Comparison of ENCODE assay signal across 30 cellular contexts in genomic region chr11:792535-792821, GRCh38. TPM values are rescaled to one million over a fixed set of nuclear protein-coding genes. Genes with fewer than 3 reads are reported as not detected.
"Had no signal": no experiment of that assay in that cellular context is flagged by ENCODE, and none has a peak within 500 bp of the region (broad histone marks: within the 10 kb centered on the region; RNA-seq: fewer than 3 reads in every experiment).

No MANE protein-coding gene starts in this region.

- ATAC-seq: left cardiac atrium; left colon; left lung; left ventricle myocardium superior; lower lobe of right lung; mucosa of descending colon; naive thymus-derived CD4-positive, alpha-beta T cell; naive thymus-derived CD8-positive, alpha-beta T cell had no signal

- H3K4me2 ChIP-seq: hepatocyte had no signal

- H3K27ac Mint-ChIP-seq: immature natural killer cell; memory B cell; mesothelial cell of epicardium; naive B cell; naive thymus-derived CD4-positive, alpha-beta T cell; naive thymus-derived CD8-positive, alpha-beta T cell had no signal

- DNase-seq: hippocampal formation; hypothalamus; immature natural killer cell; islet precursor cell; kidney; kidney glomerular epithelial cell; left cardiac atrium; left colon; left ventricle myocardium inferior; left ventricle myocardium superior; lower lobe of right lung; mammary epithelial cell; mesenchymal stem cell; mesendoderm; midbrain; mucosa of descending colon; naive B cell; naive thymus-derived CD4-positive, alpha-beta T cell; naive thymus-derived CD8-positive, alpha-beta T cell had no signal

- H3K36me3 Mint-ChIP-seq: naive B cell had no signal

- H3K9me3 ChIP-seq: left lung, left ventricle myocardium inferior, lower lobe of right lung, mucosa of descending colon had no signal

- FAIRE-seq: islet of Langerhans, keratinocyte, kidney had no signal

- H2AFZ ChIP-seq: hepatocyte had no signal

- H3K27me3 Mint-ChIP-seq: naive B cell; naive thymus-derived CD4-positive, alpha-beta T cell had no signal

- H3K27ac ChIP-seq: hepatocyte, left lung, left ventricle myocardium inferior, lower lobe of right lung had no signal

- H3K9me3 Mint-ChIP-seq: immature natural killer cell; memory B cell; mesothelial cell of epicardium; naive B cell; naive thymus-derived CD4-positive, alpha-beta T cell; naive thymus-derived CD8-positive, alpha-beta T cell had no signal

- H3K4me3 ChIP-seq: hepatocyte, left lung, left ventricle myocardium inferior, lower lobe of right lung, lung, mucosa of descending colon had no signal

- H3K27me3 ChIP-seq: hepatocyte had no signal

- H3K4me3 Mint-ChIP-seq: immature natural killer cell, memory B cell, mesothelial cell of epicardium had no signal

RNA-seq across cellular contexts. Expression of gene CEND1, which starts 2.6 kb away (rescaled TPM):
- total RNA-seq: hepatocyte; left ventricle myocardium inferior; left ventricle myocardium superior; liver; lower leg skin; lower lobe of right lung; mammary epithelial cell; mesenteric fat pad; mesothelial cell of epicardium; mononuclear cell; naive thymus-derived CD8-positive, alpha-beta T cell had no signal
- polyA plus RNA-seq: hepatocyte; immature natural killer cell; keratinocyte; liver; mammary epithelial cell; naive thymus-derived CD4-positive, alpha-beta T cell; naive thymus-derived CD8-positive, alpha-beta T cell had no signal
